In genomic region chr2:209977386-209978239, GRCh38 we compare ENCODE assay signal across 8 cellular contexts. TPM values are rescaled to one million over a fixed set of nuclear protein-coding genes. Genes with fewer than 3 reads are reported as not detected.
DNase-seq lines count a peak whose midpoint lies in the region; ATAC-seq and TF ChIP-seq lines count a peak whose summit lies in the region.

No MANE protein-coding gene starts in this region.

- intact Hi-C loops in posterior vena cava (cut with DNase I), result loop anchor here (5.0 kb wide), 1 partner anchor 220 kb away; no protein-coding TSS in a partner anchor

- H3K27ac Mint-ChIP-seq in endodermal cell, result no peak overlapping the region
- no peak overlapping the region for H3K27ac Mint-ChIP-seq in osteocyte (ENCODE audit: unreplicated experiment)

- H3K27me3 Mint-ChIP-seq in endodermal cell (ENCODE audit: insufficient read depth) (peaks cover 7% of the 10 kb centered on the region), osteocyte (ENCODE audit: unreplicated experiment) (peaks cover 16% of the 10 kb centered on the region)

- peak; percentile 50 for ATAC-seq in HG03066 (IDR thresholded peaks at IDR 0.05; ENCODE audit: low read depth, unreplicated experiment)
- no peak for ATAC-seq in stimulated activated naive CD8-positive, alpha-beta T cell treated with anti-CD3 and anti-CD28 coated beads, Interleukin-15, Interleukin-2, amounts not matched to agents 100 U/mL and 50 U/mL, for 24 hours

- H3K9me3 Mint-ChIP-seq in endodermal cell, result no peaks in the 10 kb centered on the region
- no peaks in the 10 kb centered on the region for H3K9me3 Mint-ChIP-seq in osteocyte (ENCODE audit: unreplicated experiment)

- TF ChIP-seq CTCF in GM13977 (IDR thresholded peaks at IDR 0.05; ENCODE audit: extremely low read depth, insufficient read depth, missing control alignments) (peak; percentile 48), endodermal cell (conservative IDR thresholded peaks at IDR 0.05) (peak; percentile 78), osteocyte (IDR thresholded peaks at IDR 0.05) (peak; percentile 67)

- in situ Hi-C loops in GM13977 (cut with MboI; ENCODE audit: low pct_unique_long_range_greater_than_20kb, low sequenced_read_pairs, unreplicated experiment), result loop anchor here (10.0 kb wide), 1 partner anchor 217 kb away; no protein-coding TSS in a partner anchor

- H3K27me3 ChIP-seq in NT2/D1 (ENCODE audit: insufficient read depth, insufficient read length) (no peaks in the 10 kb centered on the region), endodermal cell (ENCODE audit: control insufficient read depth, insufficient read depth, low read length, poor library complexity, severe bottlenecking) (no peaks in the 10 kb centered on the region)

- H3K27ac ChIP-seq in endodermal cell (ENCODE audit: low read depth, low read length), result no peak overlapping the region

- no peaks in the 10 kb centered on the region for H3K36me3 Mint-ChIP-seq in endodermal cell (ENCODE audit: low read depth)
- H3K36me3 Mint-ChIP-seq in osteocyte (ENCODE audit: unreplicated experiment), result no peaks in the 10 kb centered on the region

- DNase-seq in AG08396 (ENCODE audit: low spot score) (peak; percentile 8), GM13977 (ENCODE audit: low spot score) (peak; percentile 36), NT2/D1 (ENCODE audit: low read depth, low spot score) (peak; percentile 8), endodermal cell (no peak), osteocyte (ENCODE audit: extremely low spot score, unreplicated experiment) (no peak), posterior vena cava (ENCODE audit: low spot score) (no peak)
- no peak for DNase-seq in stimulated activated naive CD8-positive, alpha-beta T cell treated with anti-CD3 and anti-CD28 coated beads, Interleukin-15, Interleukin-2, amounts not matched to agents 100 U/mL and 50 U/mL, for 24 hours

- H3K4me1 Mint-ChIP-seq in endodermal cell (peaks cover 1% of the 10 kb centered on the region), osteocyte (ENCODE audit: unreplicated experiment) (peaks cover 13% of the 10 kb centered on the region)

- no peaks in the 10 kb centered on the region for H3K4me1 ChIP-seq in NT2/D1 (ENCODE audit: insufficient read depth, insufficient read length)
- no peaks in the 10 kb centered on the region for H3K4me1 ChIP-seq in endodermal cell (ENCODE audit: control insufficient read depth, insufficient read depth, low read length)

- H3K9ac ChIP-seq in NT2/D1 (ENCODE audit: insufficient read length, low read depth) (no peak overlapping the region), endodermal cell (ENCODE audit: extremely low read depth, low read length, poor library complexity, severe bottlenecking) (no peak overlapping the region)

- no peak overlapping the region for H3K4me3 Mint-ChIP-seq in endodermal cell
- no peak overlapping the region for H3K4me3 Mint-ChIP-seq in osteocyte (ENCODE audit: unreplicated experiment)

- H3K36me3 ChIP-seq in NT2/D1 (ENCODE audit: insufficient read depth, insufficient read length, low read length) (no peaks in the 10 kb centered on the region), endodermal cell (ENCODE audit: control insufficient read depth, insufficient read depth, low read length) (no peaks in the 10 kb centered on the region)

- H3K4me3 ChIP-seq in NT2/D1 (ENCODE audit: insufficient read length, low read depth), result no peak overlapping the region
- no peak overlapping the region for H3K4me3 ChIP-seq in endodermal cell (ENCODE audit: low read length)

- 100% methylated on average over 2 of the region's 2 CpGs; no CpG with 5 or more reads in 1 of the 2 experiments for WGBS in endodermal cell (ENCODE audit: insufficient coverage in 1 of 2, insufficient read length in 1 of 2), 2 experiments

- H3K9me3 ChIP-seq in NT2/D1 (ENCODE audit: insufficient read depth, low read length) (no peaks in the 10 kb centered on the region), endodermal cell (ENCODE audit: control insufficient read depth, low read length) (no peaks in the 10 kb centered on the region)

RNA-seq across cellular contexts. Expression of gene RPE, which starts 24.8 kb away (rescaled TPM):
- total RNA-seq in endodermal cell, result 10 to 100 TPM; 58.4 TPM
- polyA plus RNA-seq in endodermal cell (2013, experiment 1 of 2), result 41.1 TPM
- polyA plus RNA-seq in endodermal cell (2013, experiment 2 of 2), result 37.5 TPM
- 39.0 and 45.7 TPM in 2 replicates for total RNA-seq in osteocyte
- total RNA-seq in posterior vena cava, result 10 to 100 TPM; 40.0 to 47.4 TPM

Comparison
In these comparisons a context has a peak if more than half of its experiments do, and no peak if none do; other contexts are left out.
1. DNase-seq: peak in AG08396 (single experiment), GM13977 (single experiment) and NT2/D1 (single experiment); none in endodermal cell (single experiment), osteocyte (single experiment), posterior vena cava (single experiment) and stimulated activated naive CD8-positive, alpha-beta T cell treated with anti-CD3 and anti-CD28 coated beads, Interleukin-15, Interleukin-2, amounts not matched to agents 100 U/mL and 50 U/mL, for 24 hours (single experiment).
2. Peak in every context shown above with its lines, with median percentiles within 50 percentile points of each other: CTCF ChIP-seq.